In genomic region chr13:100588350-100589177, GRCh38 we compare ENCODE assay signal across 8 cellular contexts. TPM values are rescaled to one million over a fixed set of nuclear protein-coding genes. Genes with fewer than 3 reads are reported as not detected.
DNase-seq lines count a peak whose midpoint lies in the region; ATAC-seq and TF ChIP-seq lines count a peak whose summit lies in the region.

GGACT (minus strand) TSS chr13:100588789; CDS start chr13:100532591, 56,198 bp downstream.

- H3K27ac ChIP-seq in body of pancreas (peak within 1 kb of the TSS; percentile 58 to 80 (median 76)), smooth muscle cell (ENCODE audit: low read depth) (no peak within 1 kb of the TSS)

- peak within 1 kb of the TSS; percentile 66 for H3K4me3 ChIP-seq in GM12875 (ENCODE audit: low read depth, low read length)
- peak within 1 kb of the TSS; percentile 43 for H3K4me3 ChIP-seq in HAP-1
- H3K4me3 ChIP-seq in body of pancreas, result peak within 1 kb of the TSS; percentile 45 to 81
- H3K4me3 ChIP-seq in iPS-18c (ENCODE audit: insufficient read depth, low read depth, low read length), result peak within 1 kb of the TSS; percentile 68
- peak within 1 kb of the TSS; percentile 70 for H3K4me3 ChIP-seq in smooth muscle cell

- WGBS in body of pancreas, 2 donors, result 10 to 28% methylated on average over 16 to 67 of the region's 82 CpGs
- 18% methylated on average over 35 of the region's 82 CpGs for WGBS in smooth muscle cell (ENCODE audit: low lambda C conversion rate)

- H3K9me3 ChIP-seq in HAP-1, result no peaks in the 10 kb centered on the region
- no peaks in the 10 kb centered on the region for H3K9me3 ChIP-seq in body of pancreas
- H3K9me3 ChIP-seq in iPS-18c (ENCODE audit: control insufficient read depth, insufficient read depth, low read length), result no peaks in the 10 kb centered on the region
- H3K9me3 ChIP-seq in smooth muscle cell (replicated peaks; ENCODE audit: low read depth), result no peaks in the 10 kb centered on the region

- H4K20me1 ChIP-seq in smooth muscle cell (ENCODE audit: low read depth), result no peaks in the 10 kb centered on the region

- no peaks in the 10 kb centered on the region for H3K27me3 ChIP-seq in HAP-1 (ENCODE audit: low read depth)
- H3K27me3 ChIP-seq in body of pancreas, result no peaks in the 10 kb centered on the region
- no peaks in the 10 kb centered on the region for H3K27me3 ChIP-seq in smooth muscle cell (ENCODE audit: low read depth)

- in situ Hi-C loops in HAP-1 (cut with MboI; ENCODE audit: low sequenced_read_pairs), result no loop called here

- peak; percentile 96 for ATAC-seq in body of pancreas

- no peaks in the 10 kb centered on the region for H3F3A ChIP-seq in smooth muscle cell (ENCODE audit: low read depth)

- intact Hi-C loops in body of pancreas (cut with DNase I), result no loop called here

- peak within 1 kb of the TSS; percentile 90 for H3K4me2 ChIP-seq in smooth muscle cell

- peak; percentile 91 for TF ChIP-seq CTCF in GM12875 (IDR thresholded peaks at IDR 0.05; ENCODE audit: borderline replicate concordance, insufficient read depth, low read depth, low read length)
- peak; percentile 49 to 91 (median 78) for TF ChIP-seq CTCF in body of pancreas (IDR thresholded peaks at IDR 0.05)
- peak; percentile 61 for TF ChIP-seq CTCF in smooth muscle cell (IDR thresholded peaks at IDR 0.05; ENCODE audit: borderline replicate concordance, insufficient read depth, poor library complexity, severe bottlenecking)

- H2AFZ ChIP-seq in smooth muscle cell (ENCODE audit: low read depth), result peak within 1 kb of the TSS; percentile 96

- H3K79me2 ChIP-seq in smooth muscle cell (ENCODE audit: low read depth), result no peaks in the 10 kb centered on the region

- DNase-seq in HAP-1 (ENCODE audit: low spot score in 2 of 2), result peak; percentile 62 to 88
- DNase-seq in M059J (ENCODE audit: low read depth), result peak; percentile 34
- DNase-seq in T-helper 9 cell, result peak; percentile 82
- DNase-seq in body of pancreas, result peak; percentile 77 to 82 (median 80)
- DNase-seq in smooth muscle cell (lab: John Stamatoyannopoulos, UW; ENCODE audit: unreplicated experiment), result peak; percentile 20
- no peak for DNase-seq in inferior parietal cortex (ENCODE audit: extremely low spot score)

- peak within 1 kb of the TSS; percentile 63 for H3K9ac ChIP-seq in smooth muscle cell (ENCODE audit: low read depth)

- no peaks in the 10 kb centered on the region for H3K36me3 ChIP-seq in HAP-1 (replicated peaks)
- no peaks in the 10 kb centered on the region for H3K36me3 ChIP-seq in body of pancreas (replicated peaks in 1 of 2; ENCODE audit: insufficient read depth in 1 of 2, low read depth in 2 of 2)
- no peaks in the 10 kb centered on the region for H3K36me3 ChIP-seq in smooth muscle cell (ENCODE audit: low read depth)

- TF ChIP-seq POLR2A in body of pancreas (IDR thresholded peaks at IDR 0.05), result peak; percentile 25 to 48 (median 34)

- H3K4me1 ChIP-seq in HAP-1, result no peaks in the 10 kb centered on the region; the same call in 1 of the 2 replicates
- H3K4me1 ChIP-seq in body of pancreas, result peaks cover 16% of the 10 kb centered on the region
- H3K4me1 ChIP-seq in smooth muscle cell (ENCODE audit: low read depth), result peaks cover 6% of the 10 kb centered on the region

RNA-seq across cellular contexts. Expression of gene GGACT, which starts in this region (rescaled TPM):
- total RNA-seq in M059J (2014; rRNA removed; shearing (Covaris generic)), result 1.6 TPM in 1 of 2 replicates, not detected in the other
- total RNA-seq in body of pancreas (10 to 100 TPM in 1 of 2 donors, 1 to 10 TPM in 1; 4.9 to 17.8 TPM), smooth muscle cell (2.5 and 4.5 TPM in 2 replicates)
- 7.1 and 9.1 TPM in 2 replicates for polyA plus RNA-seq in smooth muscle cell
